ENCODE assay signal across 21 cellular contexts in genomic region chr9:130970052-130970451, GRCh38. TPM values are rescaled to one million over a fixed set of nuclear protein-coding genes. Genes with fewer than 3 reads are reported as not detected.
DNase-seq lines count a peak whose midpoint lies in the region; ATAC-seq, FAIRE-seq and TF ChIP-seq lines count a peak whose summit lies in the region.
"Had no signal": no experiment of that assay in that cellular context is flagged by ENCODE, and none has a peak within 500 bp of the region (broad histone marks: within the 10 kb centered on the region; RNA-seq: fewer than 3 reads in every experiment).

No MANE protein-coding gene starts in this region.

- no peaks in the 10 kb centered on the region for H3K9me3 ChIP-seq in IMR-90 (ENCODE audit: control insufficient read depth, insufficient read depth, low read length)
- H3K9me3 ChIP-seq in K562 (replicated peaks; ENCODE audit: control insufficient read depth, insufficient read depth, low read depth, low read length) = no peaks in the 10 kb centered on the region; the same call in 1 of the 2 replicates
- H3K9me3 ChIP-seq in keratinocyte (ENCODE audit: control insufficient read depth, low read depth, low read length) = no peaks in the 10 kb centered on the region
- no peaks in the 10 kb centered on the region for H3K9me3 ChIP-seq in A673 (ENCODE audit: low read depth, low read length, poor library complexity, severe bottlenecking)
- H3K9me3 ChIP-seq in tibial artery = no peaks in the 10 kb centered on the region
- H3K9me3 ChIP-seq: A549 had no signal

- H3K18ac ChIP-seq in IMR-90 (ENCODE audit: low read depth, low read length) = no peak overlapping the region

- H3K9me1 ChIP-seq in IMR-90 (ENCODE audit: insufficient read depth, low read length) (no peaks in the 10 kb centered on the region), K562 (ENCODE audit: control insufficient read depth, insufficient read depth, low read length) (no peaks in the 10 kb centered on the region), keratinocyte (ENCODE audit: control insufficient read depth, extremely low read depth, insufficient read depth, low read length) (no peaks in the 10 kb centered on the region)

- POLR2A ChIA-PET in IMR-90 (lab: Charles Lee; ENCODE audit: unreplicated experiment) = no interaction called here
- POLR2A ChIA-PET in K562 (lab: Yijun Ruan, JAX) = interaction anchor here (0.6 to 4.6 kb wide), 7 partner anchors 12 to 192 kb away, joined by 3 to 45 read pairs (median 5); no protein-coding TSS in a partner anchor
- POLR2A ChIA-PET in A673 (lab: Charles Lee; ENCODE audit: low non-redundant PET) = no interaction called here

- CTCF ChIA-PET in IMR-90 (lab: Yijun Ruan, JAX) = no interaction called here
- CTCF ChIA-PET in K562 (lab: Yijun Ruan, JAX; ENCODE audit: low intra/inter-chr PET ratio) = interaction anchor here (0.7 kb wide), 1 partner anchor 218 kb away, joined by 3 read pairs; no protein-coding TSS in a partner anchor
- CTCF ChIA-PET in A673 (lab: Charles Lee) = no interaction called here

- dilution Hi-C loops in IMR-90 (cut with HindIII; ENCODE audit: low sequenced_read_pairs, unreplicated experiment) = no loop called here
- dilution Hi-C loops in keratinocyte (cut with MboI; ENCODE audit: extremely low pct_ligation_motif_present, low sequenced_read_pairs) = no loop called here

- intact Hi-C loops in IMR-90 (cut with micrococcal nuclease) = no loop called here
- intact Hi-C loops in K562 (cut with micrococcal nuclease) = no loop called here
- intact Hi-C loops in A673 (cut with micrococcal nuclease; ENCODE audit: unreplicated experiment) = no loop called here
- intact Hi-C loops in tibial artery (cut with DNase I; ENCODE audit: low total_unique reads) = no loop called here

- DNase-seq in IMR-90 (no peak), K562 (ENCODE audit: extremely low read depth in 1 of 4, low spot score in 3 of 4) (peak in 3 of 4 experiments; percentile 26 to 65 (median 60)), keratinocyte (ENCODE audit: low read depth, low spot score) (no peak), G401 (ENCODE audit: low spot score) (no peak), A673 (ENCODE audit: low spot score) (no peak), tibial artery (no peak)
- DNase-seq: 8988T; C1 segment of cervical spinal cord; CD4-positive, alpha-beta memory T cell; COR-L47; DMS153; DND-41; GDM1; GM23248; H9 had no signal

- H2AK9ac ChIP-seq in IMR-90 (replicated peaks; ENCODE audit: low read depth, low read length, poor library complexity) = peak overlapping the region; percentile 42

- H3K27ac ChIP-seq in IMR-90 (ENCODE audit: insufficient read depth, low read length) (no peak overlapping the region), K562 (ENCODE audit: extremely low read depth, low read depth, low read length) (no peak overlapping the region), keratinocyte (ENCODE audit: control insufficient read depth, insufficient read depth, low read length) (no peak overlapping the region), A673 (ENCODE audit: low read depth, low read length, poor library complexity, severe bottlenecking) (no peak overlapping the region), tibial artery (no peak overlapping the region)
- H3K27ac ChIP-seq: A549, GM23248 had no signal

- no peak overlapping the region for H2BK120ac ChIP-seq in IMR-90 (ENCODE audit: low read depth, low read length)

- TF ChIP-seq CTCF in IMR-90 (conservative IDR thresholded peaks at IDR 0.05; ENCODE audit: low read depth, low read length) = no peak
- no peak for TF ChIP-seq CTCF in K562 (IDR thresholded peaks at IDR 0.05 in 2 of 3, conservative IDR thresholded peaks at IDR 0.05 in 1 of 3; ENCODE audit: insufficient read depth in 2 of 3, low read depth in 1 of 3, low read length in 3 of 3)
- TF ChIP-seq CTCF in keratinocyte (optimal IDR thresholded peaks at IDR 0.05 in 1 of 3, IDR thresholded peaks at IDR 0.05 in 1 of 3, conservative IDR thresholded peaks at IDR 0.05 in 1 of 3; ENCODE audit: extremely low read depth in 1 of 3, insufficient read depth in 2 of 3, low read length in 3 of 3) = no peak
- no peak for TF ChIP-seq CTCF in A673 (conservative IDR thresholded peaks at IDR 0.05; ENCODE audit: low read depth, low read length)
- no peak for TF ChIP-seq CTCF in tibial artery (IDR thresholded peaks at IDR 0.05)

- no peak overlapping the region for H4K5ac ChIP-seq in IMR-90 (ENCODE audit: low read depth, low read length)

- H3K4me2 ChIP-seq in IMR-90 (ENCODE audit: low read depth, low read length) (no peak overlapping the region), K562 (ENCODE audit: insufficient read depth, low read length) (no peak overlapping the region), keratinocyte (ENCODE audit: control insufficient read depth, extremely low read depth, insufficient read depth, low read depth, low read length) (peak overlapping the region; percentile 10)
- H3K4me2 ChIP-seq: A549 had no signal

- H3K4me3 ChIP-seq in IMR-90 (ENCODE audit: insufficient read depth, low read depth, low read length) = no peak overlapping the region
- no peak overlapping the region for H3K4me3 ChIP-seq in K562
- H3K4me3 ChIP-seq in keratinocyte (ENCODE audit: control insufficient read depth in 2 of 3, extremely low read depth in 1 of 3, insufficient read depth in 2 of 3, low read depth in 1 of 3, low read length in 3 of 3) = no peak overlapping the region
- H3K4me3 ChIP-seq in A673 (ENCODE audit: low read depth, low read length, poor library complexity, severe bottlenecking) = no peak overlapping the region
- H3K4me3 ChIP-seq in tibial artery = no peak overlapping the region
- H3K4me3 ChIP-seq: A549, GM12878, GM23248 had no signal

- TF ChIP-seq POLR2A in IMR-90 (IDR thresholded peaks at IDR 0.05; ENCODE audit: low read depth, low read length) = no peak
- TF ChIP-seq POLR2A in K562 (conservative IDR thresholded peaks at IDR 0.05) = no peak

- no peak for TF ChIP-seq EP300 in K562 (IDR thresholded peaks at IDR 0.05; ENCODE audit: low read length)

- WGBS in IMR-90 (ENCODE audit: extremely low coverage in 2 of 2, insufficient read length in 1 of 2), 2 experiments = 100% methylated on average over 2 of the region's 12 CpGs; no CpG with 5 or more reads in 1 of the 2 experiments
- 1% methylated on average over 12 of the region's 12 CpGs for WGBS in K562 (ENCODE audit: insufficient coverage, low coverage, missing lambda C conversion rate)

- H4K91ac ChIP-seq in IMR-90 (ENCODE audit: insufficient read depth, low read depth, low read length) = no peak overlapping the region

- FAIRE-seq in K562 (lab: Jason Lieb, UNC) (no peak), keratinocyte (lab: Jason Lieb, UNC) (no peak)
- FAIRE-seq: A549, GM12878, GM19239, H1 had no signal

- in situ Hi-C loops in IMR-90 (cut with MboI; ENCODE audit: low sequenced_read_pairs) (no loop called here), K562 (cut with MboI) (no loop called here), G401 (cut with HindIII; ENCODE audit: low sequenced_read_pairs) (no loop called here)

- no peak overlapping the region for H3K14ac ChIP-seq in IMR-90 (replicated peaks; ENCODE audit: low read depth, low read length)

- no peak overlapping the region for H4K8ac ChIP-seq in IMR-90 (ENCODE audit: low read depth in 2 of 2, low read length in 2 of 2)

- no peak overlapping the region for H2BK15ac ChIP-seq in IMR-90 (ENCODE audit: low read depth, low read length)

- H4K20me1 ChIP-seq in IMR-90 (ENCODE audit: insufficient read depth, low read length) (no peaks in the 10 kb centered on the region), K562 (replicated peaks; ENCODE audit: control insufficient read depth, insufficient read depth, low read length) (peaks cover 33% of the 10 kb centered on the region), keratinocyte (ENCODE audit: control insufficient read depth, extremely low read depth, insufficient read depth, low read length) (no peaks in the 10 kb centered on the region)

- TF ChIP-seq RAD21 in IMR-90 (IDR thresholded peaks at IDR 0.05; ENCODE audit: low read length) = no peak
- TF ChIP-seq RAD21 in K562 (CRISPR knock-in tag; conservative IDR thresholded peaks at IDR 0.05 in 1 of 2, IDR thresholded peaks at IDR 0.05 in 1 of 2) = no peak

- no peaks in the 10 kb centered on the region for H3K79me1 ChIP-seq in IMR-90 (ENCODE audit: low read depth in 1 of 2, low read length in 2 of 2)

- H2BK20ac ChIP-seq in IMR-90 (ENCODE audit: low read depth, low read length) = no peak overlapping the region

- no peak for ATAC-seq in IMR-90 (ENCODE audit: low read depth)
- peak; percentile 9 for ATAC-seq in K562
- no peak for ATAC-seq in HG02884 (IDR thresholded peaks at IDR 0.05; ENCODE audit: unreplicated experiment)
- ATAC-seq: A549, GM12878, HCT116 had no signal

- no peaks in the 10 kb centered on the region for H3K79me2 ChIP-seq in K562 (ENCODE audit: control insufficient read depth, insufficient read depth, low read length)
- no peaks in the 10 kb centered on the region for H3K79me2 ChIP-seq in keratinocyte (ENCODE audit: control insufficient read depth, insufficient read depth, low read length)

- H3K36me3 ChIP-seq in IMR-90 (ENCODE audit: control insufficient read depth, insufficient read depth, low read length) (no peaks in the 10 kb centered on the region), K562 (ENCODE audit: control insufficient read depth, insufficient read depth, low read length) (no peaks in the 10 kb centered on the region), keratinocyte (ENCODE audit: control insufficient read depth in 2 of 2, extremely low read depth in 1 of 2, insufficient read depth in 2 of 2, low read length in 2 of 2) (no peaks in the 10 kb centered on the region), A673 (ENCODE audit: insufficient read depth, low read length, poor library complexity, severe bottlenecking) (no peaks in the 10 kb centered on the region), tibial artery (no peaks in the 10 kb centered on the region)

- H3K27me3 ChIP-seq in IMR-90 (ENCODE audit: control insufficient read depth, insufficient read depth, low read length) = peaks cover 38% of the 10 kb centered on the region
- H3K27me3 ChIP-seq in K562 (ENCODE audit: control insufficient read depth in 2 of 2, insufficient read depth in 2 of 2, low read length in 2 of 2) = peaks cover 80 to 97% of the 10 kb centered on the region in 2 experiments
- peaks cover 35% of the 10 kb centered on the region for H3K27me3 ChIP-seq in keratinocyte (ENCODE audit: control insufficient read depth, extremely low read depth, insufficient read depth, low read length)
- H3K27me3 ChIP-seq in A673 (replicated peaks; ENCODE audit: insufficient read depth, low read depth, low read length, poor library complexity) = peaks cover 10% of the 10 kb centered on the region
- peaks cover 0 to 37% of the 10 kb centered on the region in 2 donors for H3K27me3 ChIP-seq in tibial artery

- H3K9ac ChIP-seq in IMR-90 (ENCODE audit: low read depth, low read length) (no peak overlapping the region), K562 (ENCODE audit: insufficient read depth in 1 of 2, low read depth in 2 of 2, low read length in 2 of 2) (peak overlapping the region in 1 of 2 experiments; percentile 46; a peak in 2 of 4 replicates), keratinocyte (ENCODE audit: control insufficient read depth, extremely low read depth, insufficient read depth, low read length) (no peak overlapping the region)
- H3K9ac ChIP-seq: GM23248 had no signal

- no peak overlapping the region for H3K56ac ChIP-seq in IMR-90 (ENCODE audit: extremely low read depth, insufficient read depth, low read length)

- H3K4me1 ChIP-seq in IMR-90 (ENCODE audit: control insufficient read depth, insufficient read depth, low read length) (no peaks in the 10 kb centered on the region), K562 (replicated peaks in 1 of 2; ENCODE audit: control insufficient read depth in 2 of 2, insufficient read depth in 2 of 2, low read length in 2 of 2) (peaks cover 0 to 9% of the 10 kb centered on the region in 2 experiments; a peak in 1 of 5 replicates), keratinocyte (ENCODE audit: control insufficient read depth, extremely low read depth, insufficient read depth, low read length) (peaks cover 7% of the 10 kb centered on the region), A673 (ENCODE audit: insufficient read depth, low read length, poor library complexity, severe bottlenecking) (no peaks in the 10 kb centered on the region), tibial artery (no peaks in the 10 kb centered on the region)
- H3K4me1 ChIP-seq: A549 had no signal

- no peak overlapping the region for H3K4ac ChIP-seq in IMR-90 (ENCODE audit: low read depth, low read length)

- H2BK5ac ChIP-seq in IMR-90 (ENCODE audit: low read depth, low read length, poor library complexity, severe bottlenecking) = no peak overlapping the region

- H3K23ac ChIP-seq in IMR-90 (ENCODE audit: low read depth, low read length) = no peak overlapping the region

- peak overlapping the region; percentile 16; the same call in 1 of the 2 replicates for H2AK5ac ChIP-seq in IMR-90 (ENCODE audit: low read depth, low read length)

- BruUV-seq in IMR-90 (replicated peaks; lab: Mats Ljungman, UMichigan) = no TSS peak
- BruUV-seq in K562 (replicated peaks; lab: Mats Ljungman, UMichigan) = no TSS peak
- BruUV-seq in A673 (replicated peaks; lab: Mats Ljungman, UMichigan) = no TSS peak

- peak overlapping the region; percentile 43 for H2AFZ ChIP-seq in IMR-90 (replicated peaks; ENCODE audit: low read length, poor library complexity)
- no peak overlapping the region for H2AFZ ChIP-seq in K562 (ENCODE audit: low read depth, low read length)
- no peak overlapping the region for H2AFZ ChIP-seq in keratinocyte (ENCODE audit: control insufficient read depth, low read length)
- H2AFZ ChIP-seq: GM23248 had no signal

RNA-seq across cellular contexts. Expression of gene FIBCD1, which starts 31.0 kb away (rescaled TPM):
- 1.1 and 2.2 TPM in 2 replicates for total RNA-seq in IMR-90 (2012; rRNA removed)
- polyA plus RNA-seq in IMR-90 (2012; rRNA removed) = 10.1 and 12.2 TPM in 2 replicates
- polyA plus RNA-seq in IMR-90 (2012; cell fraction: cytosol; rRNA removed) = 8.8 and 15.2 TPM in 2 replicates
- polyA plus RNA-seq in IMR-90 (2012; cell fraction: nucleus; rRNA removed; ENCODE audit: low replicate concordance) = 11.6 and 31.9 TPM in 2 replicates
- 0.21 TPM in 1 of 2 replicates, not detected in the other for total RNA-seq in K562 (2011; cell fraction: chromatin; rRNA removed; ENCODE audit: low replicate concordance)
- not detected in 2 replicates for total RNA-seq in K562 (2011; cell fraction: nucleolus; rRNA removed)
- not detected in 2 replicates for total RNA-seq in K562 (2011; cell fraction: nucleoplasm; rRNA removed)
- total RNA-seq in K562 (2014; rRNA removed) = 1.00 and 2.1 TPM in 2 replicates
- total RNA-seq in K562 (2014; rRNA removed; fragmentation: Illumina TruSeq; extraction: Trizol) = 0.95 TPM in 1 of 2 replicates, not detected in the other
- not detected in 2 replicates for total RNA-seq in K562 (2015; rRNA removed; fragmentation: Illumina TruSeq; extraction: Trizol)
- 0.71 and 1.5 TPM in 2 replicates for total RNA-seq in K562 (2021)
- polyA plus RNA-seq in K562 (2011; rRNA removed) = 0.79 and 1.2 TPM in 2 replicates
- 2.1 and 3.8 TPM in 2 replicates for polyA plus RNA-seq in K562 (2011; cell fraction: cytosol; rRNA removed)
- 1.2 TPM in 2 replicates for polyA plus RNA-seq in K562 (2011; cell fraction: nucleus; rRNA removed)
- polyA plus RNA-seq in K562 (2012) = 0.91 and 1.3 TPM in 2 replicates
- not detected in 2 replicates for polyA plus RNA-seq in K562 (2014; fragmentation: Illumina TruSeq; extraction: Trizol)
- polyA plus RNA-seq in K562 (2014; fragmentation: Nextera tagmentation; extraction: Ambion mirVana) = not detected
- 0.53 and 2.7 TPM in 2 replicates for polyA plus RNA-seq in K562 (2014; rRNA removed)
- not detected in 2 replicates for polyA minus RNA-seq in K562 (2011; rRNA and poly(A)+ RNA removed)
- polyA minus RNA-seq in K562 (2011; cell fraction: cytosol; rRNA and poly(A)+ RNA removed) = not detected in 2 replicates
- 0.67 TPM in 1 of 2 replicates, not detected in the other for polyA minus RNA-seq in K562 (2011; cell fraction: nucleus; rRNA and poly(A)+ RNA removed)
- 0.79 to 1.3 TPM (median 0.94 TPM) in 3 replicates for polyA plus RNA-seq in keratinocyte
- polyA plus RNA-seq in keratinocyte (2011; ENCODE audit: low read depth) = not detected
- 0.72 and 1.8 TPM in 2 replicates for polyA plus RNA-seq in keratinocyte (2011; cell fraction: cytosol; rRNA removed)
- 2.0 and 3.2 TPM in 2 replicates for polyA plus RNA-seq in keratinocyte (2011; cell fraction: nucleus; rRNA removed)
- 0.76 and 2.6 TPM in 2 replicates for polyA plus RNA-seq in keratinocyte (2012; ENCODE audit: low replicate concordance)
- 0.23 to 0.72 TPM (median 0.48 TPM) in 3 replicates for polyA minus RNA-seq in keratinocyte
- 2.9 TPM for polyA minus RNA-seq in keratinocyte (2011; cell fraction: cytosol; rRNA and poly(A)+ RNA removed)
- 1.4 and 3.2 TPM in 2 replicates for polyA minus RNA-seq in keratinocyte (2011; cell fraction: nucleus; rRNA and poly(A)+ RNA removed)
- 2.4 and 2.6 TPM in 2 replicates for total RNA-seq in G401 (2014; rRNA removed; shearing (Covaris generic))
- 0.19 TPM in 1 of 2 replicates, not detected in the other for total RNA-seq in A673 (2021)
- total RNA-seq: CD4-positive, alpha-beta memory T cell had no signal
- polyA plus RNA-seq: CD4-positive, alpha-beta memory T cell had no signal

RNA-seq across cellular contexts. Expression of gene LAMC3, which starts 38.9 kb away (rescaled TPM):
- under 0.01 TPM in 1 of 2 replicates, not detected in the other for total RNA-seq in IMR-90 (2012; rRNA removed)
- not detected in 2 replicates for polyA plus RNA-seq in IMR-90 (2012; rRNA removed)
- 0.01 TPM in 1 of 2 replicates, not detected in the other for polyA plus RNA-seq in IMR-90 (2012; cell fraction: cytosol; rRNA removed)
- 0.03 and 0.05 TPM in 2 replicates for polyA plus RNA-seq in IMR-90 (2012; cell fraction: nucleus; rRNA removed; ENCODE audit: low replicate concordance)
- total RNA-seq in K562 (2011; cell fraction: chromatin; rRNA removed; ENCODE audit: low replicate concordance) = 0.69 TPM in 1 of 2 replicates, not detected in the other
- total RNA-seq in K562 (2011; cell fraction: nucleolus; rRNA removed) = 0.26 and 0.33 TPM in 2 replicates
- 0.22 TPM in 1 of 2 replicates, not detected in the other for total RNA-seq in K562 (2011; cell fraction: nucleoplasm; rRNA removed)
- total RNA-seq in K562 (2014; rRNA removed) = not detected in 2 replicates
- total RNA-seq in K562 (2014; rRNA removed; fragmentation: Illumina TruSeq; extraction: Trizol) = not detected in 2 replicates
- not detected in 2 replicates for total RNA-seq in K562 (2015; rRNA removed; fragmentation: Illumina TruSeq; extraction: Trizol)
- total RNA-seq in K562 (2021) = 0.09 TPM in 1 of 2 replicates, not detected in the other
- 0.05 and 0.10 TPM in 2 replicates for polyA plus RNA-seq in K562 (2011; rRNA removed)
- polyA plus RNA-seq in K562 (2011; cell fraction: cytosol; rRNA removed) = 0.03 and 0.66 TPM in 2 replicates
- polyA plus RNA-seq in K562 (2011; cell fraction: nucleus; rRNA removed) = 0.04 and 0.20 TPM in 2 replicates
- 0.03 and 0.07 TPM in 2 replicates for polyA plus RNA-seq in K562 (2012)
- not detected in 2 replicates for polyA plus RNA-seq in K562 (2014; fragmentation: Illumina TruSeq; extraction: Trizol)
- polyA plus RNA-seq in K562 (2014; fragmentation: Nextera tagmentation; extraction: Ambion mirVana) = not detected
- polyA plus RNA-seq in K562 (2014; rRNA removed) = not detected in 2 replicates
- not detected in 2 replicates for polyA minus RNA-seq in K562 (2011; rRNA and poly(A)+ RNA removed)
- polyA minus RNA-seq in K562 (2011; cell fraction: cytosol; rRNA and poly(A)+ RNA removed) = not detected in 2 replicates
- polyA minus RNA-seq in K562 (2011; cell fraction: nucleus; rRNA and poly(A)+ RNA removed) = 0.27 TPM in 1 of 2 replicates, not detected in the other
- polyA plus RNA-seq in keratinocyte = not detected in 3 replicates
- polyA plus RNA-seq in keratinocyte (2011; ENCODE audit: low read depth) = not detected
- not detected in 2 replicates for polyA plus RNA-seq in keratinocyte (2011; cell fraction: cytosol; rRNA removed)
- polyA plus RNA-seq in keratinocyte (2011; cell fraction: nucleus; rRNA removed) = 0.03 TPM in 1 of 2 replicates, not detected in the other
- polyA plus RNA-seq in keratinocyte (2012; ENCODE audit: low replicate concordance) = not detected in 2 replicates
- not detected in 3 replicates for polyA minus RNA-seq in keratinocyte
- not detected for polyA minus RNA-seq in keratinocyte (2011; cell fraction: cytosol; rRNA and poly(A)+ RNA removed)
- polyA minus RNA-seq in keratinocyte (2011; cell fraction: nucleus; rRNA and poly(A)+ RNA removed) = not detected in 2 replicates
- 1.8 and 3.3 TPM in 2 replicates for total RNA-seq in G401 (2014; rRNA removed; shearing (Covaris generic))
- 0.28 and 0.37 TPM in 2 replicates for total RNA-seq in A673 (2021)
- total RNA-seq: GM23248 had no signal
- polyA plus RNA-seq: CD4-positive, alpha-beta memory T cell; GM12878; GM23248 had no signal

Comparison
In these comparisons a context has a peak if more than half of its experiments do, and no peak if none do; other contexts are left out.
1. DNase-seq: peak in K562 (3 of 4); none in IMR-90 (single experiment), keratinocyte (single experiment), G401 (single experiment), A673 (single experiment) and tibial artery (0 of 2).